Comparison of ENCODE assay signal across 13 cellular contexts in the genomic region with DNA sequence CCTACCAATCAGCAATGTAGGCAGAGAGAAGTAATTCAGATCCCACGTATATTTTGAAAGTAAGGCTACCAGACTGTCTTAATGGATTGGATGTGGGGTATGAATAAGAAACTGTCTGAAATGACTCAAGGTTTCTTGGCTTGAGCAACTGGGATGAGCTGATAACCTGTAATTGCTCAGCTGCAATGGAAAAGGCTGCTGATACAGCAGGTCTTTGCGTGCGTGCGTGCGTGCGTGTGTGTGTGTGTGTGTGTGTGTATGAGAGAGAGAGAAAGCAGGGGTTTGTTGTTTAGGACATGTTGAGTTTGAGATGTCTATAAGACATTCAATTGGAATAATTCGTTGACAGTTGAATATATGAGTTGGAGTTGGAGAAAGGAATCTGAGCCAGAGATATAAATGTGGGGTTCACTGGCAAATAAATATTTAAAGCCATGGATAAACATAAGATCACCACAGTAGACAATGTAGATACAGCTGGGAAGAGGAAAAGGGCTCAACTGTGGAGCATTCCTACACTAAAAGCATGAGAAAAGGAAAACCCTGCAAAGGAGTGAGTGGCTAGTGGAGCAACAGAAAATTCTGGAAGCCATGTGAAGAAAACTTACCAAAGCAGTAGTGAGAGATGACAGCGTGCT.
A peak's percentile ranks its signal among the peaks of the same experiment; 100 is the strongest.
DNase-seq lines count a peak whose midpoint lies in the region; ATAC-seq and TF ChIP-seq lines count a peak whose summit lies in the region.
"Had no signal": no experiment of that assay in that cellular context is flagged by ENCODE, and none has a peak within 500 bp of the region (broad histone marks: within the 10 kb centered on the region; RNA-seq: fewer than 3 reads in every experiment).

No MANE protein-coding gene starts in this region.

- no peak overlapping the region for H3K27ac ChIP-seq in coronary artery

- no peak for TF ChIP-seq CTCF in coronary artery (IDR thresholded peaks at IDR 0.05)

- H3K4me3 Mint-ChIP-seq in activated CD4-positive, alpha-beta T cell treated with anti-CD3 and anti-CD28 coated beads, Interleukin-2, amount 10 ng/mL, durations not matched to agents 7 days and 5 days: no peak overlapping the region
- H3K4me3 Mint-ChIP-seq in T-helper 17 cell: no peak overlapping the region
- H3K4me3 Mint-ChIP-seq: CD4-positive, CD25-positive, alpha-beta regulatory T cell; central memory CD8-positive, alpha-beta T cell had no signal

- H3K27me3 Mint-ChIP-seq in activated CD4-positive, alpha-beta T cell treated with anti-CD3 and anti-CD28 coated beads, Interleukin-2, amount 10 ng/mL, durations not matched to agents 7 days and 5 days: no peaks in the 10 kb centered on the region
- H3K27me3 Mint-ChIP-seq in T-helper 17 cell: no peaks in the 10 kb centered on the region
- H3K27me3 Mint-ChIP-seq: CD4-positive, CD25-positive, alpha-beta regulatory T cell; central memory CD8-positive, alpha-beta T cell had no signal

- H3K4me3 ChIP-seq in coronary artery: no peak overlapping the region

- CTCF ChIA-PET in activated CD4-positive, alpha-beta T cell treated with anti-CD3 and anti-CD28 coated beads, Interleukin-2, amount 10 ng/mL, durations not matched to agents 7 days and 5 days (lab: Charles Lee): no interaction called here

- no peaks in the 10 kb centered on the region for H3K9me3 ChIP-seq in T-helper 17 cell (ENCODE audit: control insufficient read depth, low read length, poor library complexity, severe bottlenecking)

- peaks cover 7% of the 10 kb centered on the region for H3K36me3 Mint-ChIP-seq in activated CD4-positive, alpha-beta T cell treated with anti-CD3 and anti-CD28 coated beads, Interleukin-2, amount 10 ng/mL, durations not matched to agents 7 days and 5 days (ENCODE audit: low read depth)
- H3K36me3 Mint-ChIP-seq in T-helper 17 cell (ENCODE audit: low read depth): no peaks in the 10 kb centered on the region

- POLR2A ChIA-PET in activated CD4-positive, alpha-beta T cell treated with anti-CD3 and anti-CD28 coated beads, Interleukin-2, amount 10 ng/mL, durations not matched to agents 7 days and 5 days (lab: Charles Lee): no interaction called here

- peaks cover 19% of the 10 kb centered on the region for H3K4me1 Mint-ChIP-seq in activated CD4-positive, alpha-beta T cell treated with anti-CD3 and anti-CD28 coated beads, Interleukin-2, amount 10 ng/mL, durations not matched to agents 7 days and 5 days
- H3K4me1 Mint-ChIP-seq in T-helper 17 cell: peaks cover 3% of the 10 kb centered on the region

- no peak for ATAC-seq in T-helper 17 cell
- no peak for ATAC-seq in GM18520 (IDR thresholded peaks at IDR 0.05; ENCODE audit: unreplicated experiment)

- H3K9me3 Mint-ChIP-seq in activated CD4-positive, alpha-beta T cell treated with anti-CD3 and anti-CD28 coated beads, Interleukin-2, amount 10 ng/mL, durations not matched to agents 7 days and 5 days: no peaks in the 10 kb centered on the region
- H3K9me3 Mint-ChIP-seq: central memory CD8-positive, alpha-beta T cell had no signal

- peak; percentile 81 for DNase-seq in activated CD4-positive, alpha-beta T cell treated with anti-CD3 and anti-CD28 coated beads for 48 hours
- no peak for DNase-seq in activated CD4-positive, alpha-beta T cell treated with anti-CD3 and anti-CD28 coated beads, Interleukin-2, amount 10 ng/mL, durations not matched to agents 7 days and 5 days
- DNase-seq in UCSD-AML1 (lab: John Stamatoyannopoulos, UW; ENCODE audit: unreplicated experiment): peak; percentile 6
- peak; percentile 81 to 83 for DNase-seq in erythroblast (lab: John Stamatoyannopoulos, UW)
- peak; percentile 56 to 59 for DNase-seq in stimulated activated CD4-positive, alpha-beta T cell treated with anti-CD3 and anti-CD28 coated beads, Interleukin-2, amount 100 ng/mL, for 24 hours
- no peak for DNase-seq in coronary artery (ENCODE audit: low spot score)
- no peak for DNase-seq in T-helper 17 cell
- DNase-seq: activated CD4-positive, CD25-positive, alpha-beta regulatory T cell; CD4-positive, CD25-positive, alpha-beta regulatory T cell; NCI-H146; NCI-H510A had no signal

- H3K27ac Mint-ChIP-seq in activated CD4-positive, alpha-beta T cell treated with anti-CD3 and anti-CD28 coated beads, Interleukin-2, amount 10 ng/mL, durations not matched to agents 7 days and 5 days: no peak overlapping the region
- no peak overlapping the region for H3K27ac Mint-ChIP-seq in T-helper 17 cell

- no peak for TF ChIP-seq POLR2A in erythroblast (IDR thresholded peaks at IDR 0.05; ENCODE audit: low read length)

Comparison
In these comparisons a context has a peak if more than half of its experiments do, and no peak if none do; other contexts are left out.
1. DNase-seq: peak in activated CD4-positive, alpha-beta T cell treated with anti-CD3 and anti-CD28 coated beads for 48 hours (single experiment), UCSD-AML1 (single experiment), erythroblast (2 of 2) and stimulated activated CD4-positive, alpha-beta T cell treated with anti-CD3 and anti-CD28 coated beads, Interleukin-2, amount 100 ng/mL, for 24 hours (2 of 2); none in activated CD4-positive, alpha-beta T cell treated with anti-CD3 and anti-CD28 coated beads, Interleukin-2, amount 10 ng/mL, durations not matched to agents 7 days and 5 days (single experiment), coronary artery (single experiment) and T-helper 17 cell (0 of 3).